In genomic region chr6:40511884-40512283, GRCh38 we compare ENCODE assay signal across 25 cellular contexts.
"Had no signal": no experiment of that assay in that cellular context is flagged by ENCODE, and none has a peak within 500 bp of the region (broad histone marks: within the 10 kb centered on the region; RNA-seq: fewer than 3 reads in every experiment).

No MANE protein-coding gene starts in this region.

- H3K4me1 ChIP-seq: colonic mucosa, esophagus squamous epithelium, foreskin keratinocyte, gastrocnemius medialis had no signal

- H3K9me3 ChIP-seq: colonic mucosa, esophagus muscularis mucosa, esophagus squamous epithelium, gastrocnemius medialis, gastroesophageal sphincter, heart left ventricle, heart right ventricle had no signal

- H3K4me3 ChIP-seq: colonic mucosa, coronary artery, dorsolateral prefrontal cortex, esophagus muscularis mucosa, esophagus squamous epithelium, gastrocnemius medialis, gastroesophageal sphincter, heart left ventricle, heart right ventricle had no signal

- H3K9me3 Mint-ChIP-seq: dendritic cell treated with granulocyte-macrophage colony-stimulating factor and Interleukin-4, amounts not matched to agents 40 ng/mL and 50 ng/mL, for 4 days; effector memory CD8-positive, alpha-beta T cell; endodermal cell had no signal

- H3K36me3 ChIP-seq: colonic mucosa, esophagus muscularis mucosa, esophagus squamous epithelium, gastrocnemius medialis, gastroesophageal sphincter, heart left ventricle, heart right ventricle had no signal

- DNase-seq: colonic mucosa; cortex of kidney; dermis blood vessel endothelial cell; dorsolateral prefrontal cortex; effector CD4-positive, alpha-beta T cell; effector CD8-positive, alpha-beta T cell; effector memory CD4-positive, alpha-beta T cell; effector memory CD8-positive, alpha-beta T cell; endodermal cell; erythroblast; esophagus squamous epithelium; foreskin fibroblast; foreskin keratinocyte; foreskin melanocyte; gastrocnemius medialis; glutamatergic neuron; head of caudate nucleus; heart right ventricle had no signal

- H3K27ac ChIP-seq: colonic mucosa, coronary artery, epithelial cell of prostate, esophagus muscularis mucosa, esophagus squamous epithelium, foreskin keratinocyte, gastrocnemius medialis, gastroesophageal sphincter, heart left ventricle, heart right ventricle had no signal

- H3K4me3 Mint-ChIP-seq: dendritic cell treated with granulocyte-macrophage colony-stimulating factor and Interleukin-4, amounts not matched to agents 40 ng/mL and 50 ng/mL, for 4 days; effector memory CD8-positive, alpha-beta T cell; endodermal cell had no signal

- H3K27ac Mint-ChIP-seq: dendritic cell treated with granulocyte-macrophage colony-stimulating factor and Interleukin-4, amounts not matched to agents 40 ng/mL and 50 ng/mL, for 4 days had no signal

- H3K27me3 ChIP-seq: colonic mucosa, dorsolateral prefrontal cortex, esophagus muscularis mucosa, gastrocnemius medialis, gastroesophageal sphincter had no signal

- ATAC-seq: effector memory CD8-positive, alpha-beta T cell; esophagus mucosa; foreskin keratinocyte; gastrocnemius medialis; gastroesophageal sphincter; heart left ventricle; heart right ventricle had no signal
